Comparison of ENCODE assay signal across 12 cellular contexts in genomic region chr12:101552277-101552676, GRCh38.
DNase-seq lines count a peak whose midpoint lies in the region; ATAC-seq and TF ChIP-seq lines count a peak whose summit lies in the region.
"Had no signal": no experiment of that assay in that cellular context is flagged by ENCODE, and none has a peak within 500 bp of the region (broad histone marks: within the 10 kb centered on the region; RNA-seq: fewer than 3 reads in every experiment).

No MANE protein-coding gene starts in this region.

- H3K4me3 ChIP-seq in fibroblast of pulmonary artery (replicated peaks; ENCODE audit: low read depth, low read length), result no peak overlapping the region
- no peak overlapping the region for H3K4me3 ChIP-seq in retinal pigment epithelial cell (ENCODE audit: low read length)
- H3K4me3 ChIP-seq: tibial nerve had no signal

- ATAC-seq in GM21367 (IDR thresholded peaks at IDR 0.05; ENCODE audit: unreplicated experiment) (no peak), GM21737 (IDR thresholded peaks at IDR 0.05; ENCODE audit: unreplicated experiment) (no peak)
- ATAC-seq: left colon had no signal

- no peak for TF ChIP-seq CTCF in fibroblast of pulmonary artery (IDR thresholded peaks at IDR 0.05; ENCODE audit: low read length, missing control alignments)
- TF ChIP-seq CTCF in retinal pigment epithelial cell (conservative IDR thresholded peaks at IDR 0.05; ENCODE audit: low read depth, low read length), result no peak

- DNase-seq in DMS79 (lab: John Stamatoyannopoulos, UW) (peak; percentile 2), DMS79 treated with DMSO at 0.1 percent for 48 hours (lab: John Stamatoyannopoulos, UW) (no peak), NCI-H524 treated with DMSO at 0.1 percent for 48 hours (lab: John Stamatoyannopoulos, UW) (peak; percentile 50), fibroblast of pulmonary artery (ENCODE audit: low read depth) (peak; percentile 33), retinal pigment epithelial cell (ENCODE audit: low read depth) (peak; percentile 23), NCI-H2196 treated with DMSO at 0.1 percent for 48 hours (lab: John Stamatoyannopoulos, UW; ENCODE audit: unreplicated experiment) (no peak)
- DNase-seq: GOT3, left colon, T-helper 1 cell had no signal

Comparison
In these comparisons a context has a peak if more than half of its experiments do, and no peak if none do; other contexts are left out.
1. DNase-seq: peak in DMS79 (single experiment), NCI-H524 treated with DMSO at 0.1 percent for 48 hours (single experiment), fibroblast of pulmonary artery (single experiment) and retinal pigment epithelial cell (single experiment); none in DMS79 treated with DMSO at 0.1 percent for 48 hours (single experiment) and NCI-H2196 treated with DMSO at 0.1 percent for 48 hours (single experiment).